13 cellular contexts compared by ENCODE assay signal in the genomic region with DNA sequence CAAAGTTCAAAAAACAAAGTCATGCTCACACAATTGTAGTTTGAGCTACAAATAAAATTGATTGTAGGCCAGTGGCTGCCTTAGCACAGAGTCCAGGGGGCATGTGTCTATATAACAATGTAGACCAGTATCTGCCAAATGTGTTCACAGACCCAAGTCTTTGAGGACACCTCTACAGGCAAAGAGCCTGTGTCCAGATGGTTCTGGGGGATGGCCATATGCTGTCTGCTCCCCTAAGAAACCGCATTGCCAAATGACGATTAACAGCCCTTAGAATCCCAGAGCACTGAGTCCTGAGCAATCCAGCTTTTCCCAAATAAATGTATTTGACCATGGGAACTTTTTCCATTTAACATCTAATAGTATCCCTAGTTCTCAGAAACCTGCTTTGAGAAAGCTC.
DNase-seq lines count a peak whose midpoint lies in the region.
"Had no signal": no experiment of that assay in that cellular context is flagged by ENCODE, and none has a peak within 500 bp of the region (broad histone marks: within the 10 kb centered on the region; RNA-seq: fewer than 3 reads in every experiment).

No MANE protein-coding gene starts in this region.

- peak; percentile 37 for DNase-seq in DMS 273 treated with DMSO at 0.1 percent for 48 hours (lab: John Stamatoyannopoulos, UW)
- peak; percentile 64 to 92 for DNase-seq in NCI-H524 (lab: John Stamatoyannopoulos, UW)
- DNase-seq in cerebellar cortex (ENCODE audit: low spot score), result peak; percentile 91
- peak; percentile 44 for DNase-seq in superior temporal gyrus (ENCODE audit: extremely low spot score)
- no peak for DNase-seq in NCI-H2171 (lab: John Stamatoyannopoulos, UW)
- no peak for DNase-seq in hippocampal formation (lab: John Stamatoyannopoulos, UW)
- no peak for DNase-seq in AML-193 (lab: John Stamatoyannopoulos, UW)
- DNase-seq: ACHN; Caco-2; CD4-positive, alpha-beta T cell; DMS79 treated with DMSO at 0.1 percent for 48 hours; GOT3; H9 had no signal

Comparison
In these comparisons a context has a peak if more than half of its experiments do, and no peak if none do; other contexts are left out.
1. DNase-seq: peak in DMS 273 treated with DMSO at 0.1 percent for 48 hours (single experiment), NCI-H524 (2 of 2), cerebellar cortex (single experiment) and superior temporal gyrus (single experiment); none in NCI-H2171 (single experiment), hippocampal formation (0 of 2) and AML-193 (0 of 2).